ENCODE assay signal across 22 cellular contexts in the genomic region with DNA sequence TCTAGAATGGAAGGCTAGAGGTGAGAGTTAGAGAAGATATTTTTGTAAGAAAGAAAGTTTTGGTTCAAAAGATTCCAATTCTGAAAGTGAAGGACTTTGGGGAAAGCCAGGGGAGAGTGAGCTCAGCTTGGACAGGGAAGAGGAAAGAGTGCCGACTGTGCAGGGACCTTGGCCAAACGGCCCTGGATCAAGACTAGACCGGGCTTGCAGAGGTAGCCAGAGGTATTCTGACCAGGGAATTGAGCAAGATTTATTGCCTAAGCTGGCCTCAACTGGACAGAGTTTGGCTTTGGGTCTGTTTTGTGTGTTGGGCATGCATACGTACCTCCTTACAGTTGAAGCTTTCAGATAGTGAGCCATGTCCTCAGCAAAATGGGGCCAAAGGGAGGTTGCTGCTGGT. TPM values are rescaled to one million over a fixed set of nuclear protein-coding genes. Genes with fewer than 3 reads are reported as not detected.
"Had no signal": no experiment of that assay in that cellular context is flagged by ENCODE, and none has a peak within 500 bp of the region (broad histone marks: within the 10 kb centered on the region; RNA-seq: fewer than 3 reads in every experiment).

No MANE protein-coding gene starts in this region.

- H3K36me3 ChIP-seq: SJCRH30 had no signal

- DNase-seq: activated CD4-positive, alpha-beta T cell treated with anti-CD3 and anti-CD28 coated beads for 36 hours; activated CD4-positive, alpha-beta T cell treated with anti-CD3 and anti-CD28 coated beads, Interleukin-2, amount 50 U/mL, for 1 hour; activated CD8-positive, alpha-beta memory T cell treated with anti-CD3 and anti-CD28 coated beads, Interleukin-2, amount 50 U/mL, for 4 hours; activated CD8-positive, alpha-beta T cell treated with anti-CD3 and anti-CD28 coated beads for 36 hours; activated T-cell treated with anti-CD3 and anti-CD28 coated beads, Interleukin-2, amount 50 U/mL, for 72 hours; amygdala; cerebellar nuclear complex; Karpas-422; NCI-H1105 treated with DMSO at 0.1 percent for 48 hours; NCI-H1436 treated with DMSO at 0.1 percent for 48 hours; NCI-H187; NCI-H2081; NCI-H510A treated with DMSO at 0.1 percent for 48 hours; PC-3; SJCRH30; SK-N-SH; T-helper 1 cell had no signal

- H3K4me3 ChIP-seq: K562, SJCRH30 had no signal

- H3K9me3 ChIP-seq: SJCRH30, SK-N-SH had no signal

- H3K27me3 ChIP-seq: SJCRH30 had no signal

- H3K4me1 ChIP-seq: SJCRH30 had no signal

- H3K27ac ChIP-seq: SJCRH30, VCaP had no signal

- ATAC-seq: activated CD4-positive, alpha-beta T cell treated with anti-CD3 and anti-CD28 coated beads for 36 hours; activated CD8-positive, alpha-beta T cell treated with anti-CD3 and anti-CD28 coated beads for 36 hours; activated naive CD4-positive, alpha-beta T cell treated with anti-CD3 and anti-CD28 coated beads, Interleukin-2, amount 50 U/mL, for 72 hours; activated T-cell treated with anti-CD3 and anti-CD28 coated beads, Interleukin-2, amount 50 U/mL, for 72 hours; K562; PC-3 had no signal

RNA-seq across cellular contexts. Expression of gene PLAC1, which starts 11.6 kb away (rescaled TPM):
- total RNA-seq: activated CD8-positive, alpha-beta T cell treated with anti-CD3 and anti-CD28 coated beads for 36 hours; activated naive CD4-positive, alpha-beta T cell treated with anti-CD3 and anti-CD28 coated beads, Interleukin-2, amount 50 U/mL, for 72 hours; cardiac septum; T-helper 2 cell treated with Interferon-gamma antibody and Interleukin-4, amounts not matched to agents 100 ng/mL and 5 ng/mL, for 36 hours had no signal
